9 cellular contexts compared by ENCODE assay signal in genomic region chr19:30718728-30719127, GRCh38.
A peak's percentile ranks its signal among the peaks of the same experiment; 100 is the strongest.
DNase-seq lines count a peak whose midpoint lies in the region; ATAC-seq and TF ChIP-seq lines count a peak whose summit lies in the region.
"Had no signal": no experiment of that assay in that cellular context is flagged by ENCODE, and none has a peak within 500 bp of the region (broad histone marks: within the 10 kb centered on the region; RNA-seq: fewer than 3 reads in every experiment).

No MANE protein-coding gene starts in this region.

- peak overlapping the region in 10 of 11 experiments; percentile 43 to 88 (median 80); a peak in 20 of 22 replicates for H3K27ac ChIP-seq in BLaER1 treated with 17β-estradiol and CSF1 and Interleukin-3, amounts not matched to agents 10 nM and 100 nM
- no peak overlapping the region for H3K27ac ChIP-seq in RWPE2 (ENCODE audit: poor library complexity, severe bottlenecking)

- H3K27me3 ChIP-seq in BLaER1 treated with 17β-estradiol and CSF1 and Interleukin-3, amounts not matched to agents 10 nM and 100 nM, result no peaks in the 10 kb centered on the region
- H3K27me3 ChIP-seq in RWPE2 (ENCODE audit: insufficient read depth, poor library complexity, severe bottlenecking), result no peaks in the 10 kb centered on the region

- H3K36me3 Mint-ChIP-seq in glutamatergic neuron (ENCODE audit: unreplicated experiment), result no peaks in the 10 kb centered on the region

- peak overlapping the region; percentile 72 to 86 (median 80); a peak in 19 of 22 replicates for H3K9ac ChIP-seq in BLaER1 treated with 17β-estradiol and CSF1 and Interleukin-3, amounts not matched to agents 10 nM and 100 nM

- peaks cover 7% of the 10 kb centered on the region for H3K9me3 Mint-ChIP-seq in glutamatergic neuron (ENCODE audit: unreplicated experiment)

- H3K36me3 ChIP-seq in BLaER1 treated with 17β-estradiol and CSF1 and Interleukin-3, amounts not matched to agents 10 nM and 100 nM, result no peaks in the 10 kb centered on the region
- H3K36me3 ChIP-seq in RWPE2 (ENCODE audit: low read depth), result no peaks in the 10 kb centered on the region

- no peak for TF ChIP-seq CTCF in RWPE2 (IDR thresholded peaks at IDR 0.05; ENCODE audit: poor library complexity, severe bottlenecking)
- TF ChIP-seq CTCF in glutamatergic neuron (IDR thresholded peaks at IDR 0.05; ENCODE audit: partially characterized antibody, unreplicated experiment), result no peak

- H3K4me1 ChIP-seq in BLaER1 treated with 17β-estradiol and CSF1 and Interleukin-3, amounts not matched to agents 10 nM and 100 nM, result peaks cover 8 to 21% (median 18%) of the 10 kb centered on the region in 10 experiments
- H3K4me1 ChIP-seq in RWPE2 (ENCODE audit: insufficient read depth, poor library complexity, severe bottlenecking), result no peaks in the 10 kb centered on the region

- intact Hi-C loops in posterior vena cava (cut with DNase I), result no loop called here

- peak overlapping the region; percentile 60 to 78 (median 66); a peak in 19 of 20 replicates for H3K4me3 ChIP-seq in BLaER1 treated with 17β-estradiol and CSF1 and Interleukin-3, amounts not matched to agents 10 nM and 100 nM
- H3K4me3 ChIP-seq in RWPE2 (ENCODE audit: severe bottlenecking), result no peak overlapping the region

- no peaks in the 10 kb centered on the region for H3K9me3 ChIP-seq in BLaER1 treated with 17β-estradiol and CSF1 and Interleukin-3, amounts not matched to agents 10 nM and 100 nM (replicated peaks in 1 of 11)
- H3K9me3 ChIP-seq in RWPE2 (ENCODE audit: severe bottlenecking), result no peaks in the 10 kb centered on the region

- peaks cover 10% of the 10 kb centered on the region for H3K27me3 Mint-ChIP-seq in glutamatergic neuron (ENCODE audit: unreplicated experiment)

- H4K20me1 ChIP-seq in BLaER1 treated with 17β-estradiol and CSF1 and Interleukin-3, amounts not matched to agents 10 nM and 100 nM, result no peaks in the 10 kb centered on the region

- H3K4me1 Mint-ChIP-seq in glutamatergic neuron (ENCODE audit: low read depth, unreplicated experiment), result peaks cover 13% of the 10 kb centered on the region

- no peak overlapping the region for H3K27ac Mint-ChIP-seq in glutamatergic neuron (ENCODE audit: unreplicated experiment)

- H3K4me3 Mint-ChIP-seq in glutamatergic neuron (ENCODE audit: unreplicated experiment), result peak overlapping the region; percentile 47

- 0 out of 3 replicates have a peak, but pooled peaks have one; percentile 22 for ATAC-seq in RWPE2 (ENCODE audit: low read depth)
- ATAC-seq in HG03175 (IDR thresholded peaks at IDR 0.05; ENCODE audit: unreplicated experiment), result no peak
- ATAC-seq in HG03521 (IDR thresholded peaks at IDR 0.05; ENCODE audit: unreplicated experiment), result no peak
- ATAC-seq in GM19351 (IDR thresholded peaks at IDR 0.05; ENCODE audit: unreplicated experiment), result no peak

- no peak for DNase-seq in RWPE2 (ENCODE audit: low spot score)
- DNase-seq in glutamatergic neuron, result no peak
- DNase-seq in posterior vena cava (ENCODE audit: low spot score), result peak; percentile 19
- no peak for DNase-seq in NCI-H1694 treated with DMSO at 0.1 percent for 48 hours (lab: John Stamatoyannopoulos, UW)
- DNase-seq: NCI-H524 had no signal

- H3K4me2 ChIP-seq in BLaER1 treated with 17β-estradiol and CSF1 and Interleukin-3, amounts not matched to agents 10 nM and 100 nM, result peak overlapping the region; percentile 81 to 98 (median 92)
